ENCODE assay signal across 9 cellular contexts in the genomic region with DNA sequence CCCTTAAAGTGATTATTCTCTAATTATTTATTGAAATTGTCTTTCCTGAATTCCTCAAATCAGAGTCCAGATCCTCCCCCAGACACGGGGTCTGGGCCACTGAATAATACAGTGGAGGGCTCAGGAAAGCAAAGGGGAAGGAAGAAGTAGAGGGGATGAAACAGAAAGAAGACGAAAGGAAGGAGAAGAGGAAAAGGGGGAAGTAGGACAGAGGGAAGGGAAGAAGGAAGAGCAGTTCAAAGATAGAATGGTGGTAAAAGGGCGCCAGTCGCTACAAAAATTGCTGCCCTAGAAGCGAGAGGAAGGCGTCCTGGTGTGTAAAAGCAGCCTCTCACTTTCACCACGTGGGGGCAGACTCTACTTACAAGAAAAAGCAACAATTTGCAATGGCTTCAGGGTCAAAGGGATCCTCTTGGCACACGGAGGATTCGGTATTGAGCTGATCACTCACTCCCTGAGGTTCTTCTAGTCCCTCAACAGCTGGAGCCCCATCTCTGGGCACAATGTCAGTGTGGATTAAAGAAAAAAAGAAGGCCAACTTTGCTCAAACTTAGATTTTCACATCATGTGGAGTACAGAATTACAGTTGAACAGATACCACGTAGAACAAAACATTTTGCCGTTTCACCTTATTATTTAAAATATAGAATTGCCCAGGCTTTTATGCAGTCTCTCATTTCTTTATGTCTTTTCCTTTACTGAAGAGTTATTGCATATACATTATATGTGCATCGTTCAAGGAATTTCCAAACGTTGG. TPM values are rescaled to one million over a fixed set of nuclear protein-coding genes. Genes with fewer than 3 reads are reported as not detected.
DNase-seq lines count a peak whose midpoint lies in the region; ATAC-seq and TF ChIP-seq lines count a peak whose summit lies in the region.
"Had no signal": no experiment of that assay in that cellular context is flagged by ENCODE, and none has a peak within 500 bp of the region (broad histone marks: within the 10 kb centered on the region; RNA-seq: fewer than 3 reads in every experiment).

No MANE protein-coding gene starts in this region.

- no peak overlapping the region for H3K4me3 Mint-ChIP-seq in activated B cell treated with CpG ODN at 0.5 μM for 24 hours

- peak overlapping the region; percentile 55 for H2AFZ ChIP-seq in mammary epithelial cell (ENCODE audit: low read depth, low read length)

- H4K20me1 ChIP-seq in mammary epithelial cell (ENCODE audit: insufficient read depth, low read length), result no peaks in the 10 kb centered on the region

- peaks cover 36% of the 10 kb centered on the region for H3K27me3 Mint-ChIP-seq in activated B cell treated with CpG ODN at 0.5 μM for 24 hours

- BruUV-seq in mammary epithelial cell (replicated peaks; lab: Mats Ljungman, UMichigan), result no TSS peak

- CTCF ChIA-PET in activated B cell treated with CpG ODN at 0.5 μM for 24 hours (lab: Charles Lee) (interaction anchor here (0.6 to 6.7 kb wide), 11 partner anchors 10 to 592 kb away, joined by 3 to 112 read pairs (median 4); no protein-coding TSS in a partner anchor), mammary epithelial cell (lab: Charles Lee; ENCODE audit: low non-redundant PET) (interaction anchor here (0.8 kb wide), 1 partner anchor 130 kb away, joined by 3 read pairs; no protein-coding TSS in a partner anchor)

- no peak overlapping the region for H3K27ac Mint-ChIP-seq in activated B cell treated with CpG ODN at 0.5 μM for 24 hours

- no peak overlapping the region for H3K4me2 ChIP-seq in mammary epithelial cell (ENCODE audit: insufficient read depth, low read depth, low read length)

- H3K36me3 ChIP-seq in mammary epithelial cell (ENCODE audit: insufficient read depth, low read length) (no peaks in the 10 kb centered on the region), kidney epithelial cell (ENCODE audit: control insufficient read depth, insufficient read depth, low read length) (no peaks in the 10 kb centered on the region)

- peaks cover 9% of the 10 kb centered on the region for H3K4me1 Mint-ChIP-seq in activated B cell treated with CpG ODN at 0.5 μM for 24 hours

- ATAC-seq in HG03039 (IDR thresholded peaks at IDR 0.05; ENCODE audit: unreplicated experiment) (peak; percentile 70), activated B cell treated with CpG ODN at 0.5 μM for 24 hours (ENCODE audit: low read depth) (peak; percentile 64), GM21786 (IDR thresholded peaks at IDR 0.05; ENCODE audit: unreplicated experiment) (no peak)

- in situ Hi-C loops in mammary epithelial cell (cut with MboI; ENCODE audit: low sequenced_read_pairs in 2 of 2), result loop anchor here (5.0 to 10.0 kb wide), 5 partner anchors 128 to 593 kb away; no protein-coding TSS in a partner anchor

- H3K36me3 Mint-ChIP-seq in activated B cell treated with CpG ODN at 0.5 μM for 24 hours (ENCODE audit: low read depth), result no peaks in the 10 kb centered on the region

- POLR2A ChIA-PET in activated B cell treated with CpG ODN at 0.5 μM for 24 hours (lab: Charles Lee), result no interaction called here

- intact Hi-C loops in activated B cell treated with CpG ODN at 0.5 μM for 24 hours (cut with micrococcal nuclease) (loop anchor here (1.0 to 2.0 kb wide), 4 partner anchors 130 to 1901 kb away; no protein-coding TSS in a partner anchor), mammary epithelial cell (cut with micrococcal nuclease) (loop anchor here (1.0 kb wide), 3 partner anchors 130 to 592 kb away; no protein-coding TSS in a partner anchor)

- no peak overlapping the region for H3K27ac ChIP-seq in mammary epithelial cell (ENCODE audit: insufficient read depth, low read depth, low read length)

- DNase-seq in NCI-H2227 (lab: John Stamatoyannopoulos, UW; ENCODE audit: unreplicated experiment), result peak; percentile 90
- DNase-seq in activated B cell treated with CpG ODN at 0.5 μM for 24 hours, result no peak
- peak; percentile 52 for DNase-seq in mammary epithelial cell
- DNase-seq in kidney epithelial cell (ENCODE audit: low read depth), result no peak
- DNase-seq in stimulated activated CD4-positive, alpha-beta T cell treated with anti-CD3 and anti-CD28 coated beads, Interleukin-2, amount 100 ng/mL, for 24 hours, result peak; percentile 60 to 69

- H3K9me3 Mint-ChIP-seq in activated B cell treated with CpG ODN at 0.5 μM for 24 hours, result no peaks in the 10 kb centered on the region

- H3K4me1 ChIP-seq in mammary epithelial cell (ENCODE audit: insufficient read depth, low read length), result peaks cover 13% of the 10 kb centered on the region

- dilution Hi-C loops in mammary epithelial cell (cut with HindIII; ENCODE audit: low sequenced_read_pairs), result no loop called here

- H3K9ac ChIP-seq in mammary epithelial cell (ENCODE audit: insufficient read depth, low read length), result no peak overlapping the region

- H3K4me3 ChIP-seq in mammary epithelial cell (replicated peaks in 1 of 3; ENCODE audit: insufficient read depth in 1 of 3, low read depth in 2 of 3, low read length in 3 of 3), result no peak overlapping the region
- H3K4me3 ChIP-seq in kidney epithelial cell (ENCODE audit: low read depth, low read length), result no peak overlapping the region

- no peaks in the 10 kb centered on the region for H3K79me2 ChIP-seq in mammary epithelial cell (ENCODE audit: insufficient read depth, low read length)

- TF ChIP-seq CTCF in GM12873 (IDR thresholded peaks at IDR 0.05; ENCODE audit: insufficient read depth, low read depth, low read length, missing control alignments) (peak; percentile 91), activated B cell treated with CpG ODN at 0.5 μM for 24 hours (IDR thresholded peaks at IDR 0.05) (peak; percentile 62), mammary epithelial cell (conservative IDR thresholded peaks at IDR 0.05 in 1 of 2, IDR thresholded peaks at IDR 0.05 in 1 of 2; ENCODE audit: extremely low read depth in 1 of 2, insufficient read depth in 1 of 2, low read depth in 1 of 2, low read length in 2 of 2) (peak; percentile 87 to 92), kidney epithelial cell (IDR thresholded peaks at IDR 0.05; ENCODE audit: insufficient read depth, low read length, poor library complexity, severe bottlenecking) (peak; percentile 87)

- H3K9me3 ChIP-seq in mammary epithelial cell (replicated peaks; ENCODE audit: insufficient read depth, low read length), result no peaks in the 10 kb centered on the region

- peaks cover 5% of the 10 kb centered on the region for H3K27me3 ChIP-seq in mammary epithelial cell (ENCODE audit: insufficient read depth, low read length)
- H3K27me3 ChIP-seq in kidney epithelial cell (ENCODE audit: control insufficient read depth, insufficient read depth, low read length), result no peaks in the 10 kb centered on the region

- WGBS in mammary epithelial cell (ENCODE audit: low coverage, missing lambda C conversion rate), result 27% methylated on average over 12 of the region's 13 CpGs

RNA-seq across cellular contexts. Expression of gene NPVF, which starts 31.4 kb away (rescaled TPM):
- total RNA-seq in activated B cell treated with CpG ODN at 0.5 μM for 24 hours (not detected in 2 replicates), mammary epithelial cell (not detected), kidney epithelial cell (not detected in 2 replicates)
- polyA plus RNA-seq in mammary epithelial cell, result not detected
- polyA minus RNA-seq in mammary epithelial cell, result not detected
- total RNA-seq: subcutaneous adipose tissue had no signal

Comparison
In these comparisons a context has a peak if more than half of its experiments do, and no peak if none do; other contexts are left out.
1. DNase-seq: peak in NCI-H2227 (single experiment), mammary epithelial cell (single experiment) and stimulated activated CD4-positive, alpha-beta T cell treated with anti-CD3 and anti-CD28 coated beads, Interleukin-2, amount 100 ng/mL, for 24 hours (2 of 2); none in activated B cell treated with CpG ODN at 0.5 μM for 24 hours (single experiment) and kidney epithelial cell (single experiment).
2. Peak in every context shown above with its lines, with median percentiles within 50 percentile points of each other: CTCF ChIP-seq.